28 cellular contexts compared by ENCODE assay signal in the genomic region with DNA sequence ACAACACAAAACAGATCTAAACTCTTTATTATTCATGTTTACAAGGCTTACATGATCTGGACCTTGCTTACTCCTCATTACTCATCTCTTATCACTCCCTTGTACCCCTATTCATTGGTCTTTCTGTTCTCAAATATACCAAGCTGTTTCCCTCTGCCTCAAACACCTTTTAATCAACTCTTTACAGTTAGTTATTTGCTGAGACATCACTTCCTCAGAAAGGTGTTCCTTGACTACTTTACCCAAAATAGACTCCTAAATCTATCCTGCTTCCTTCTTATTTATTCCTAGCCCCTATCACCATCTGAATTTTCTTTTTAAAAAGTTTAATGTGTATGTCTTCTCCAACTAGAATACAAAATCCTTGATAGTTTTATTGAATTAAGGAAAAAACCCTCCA.
"Had no signal": no experiment of that assay in that cellular context is flagged by ENCODE, and none has a peak within 500 bp of the region (broad histone marks: within the 10 kb centered on the region; RNA-seq: fewer than 3 reads in every experiment).

No MANE protein-coding gene starts in this region.

- H3K27me3 ChIP-seq: colonic mucosa, esophagus squamous epithelium, gastrocnemius medialis, heart right ventricle, left lung had no signal

- DNase-seq: colonic mucosa; cortex of kidney; effector CD8-positive, alpha-beta T cell; effector memory CD8-positive, alpha-beta T cell; endodermal cell; erythroblast; esophagus squamous epithelium; foreskin fibroblast; foreskin melanocyte; gastrocnemius medialis; glutamatergic neuron; head of caudate nucleus; heart right ventricle; hippocampal formation; left cardiac atrium; left lung; left ventricle myocardium superior; lower lobe of right lung; mesendoderm; midbrain; naive thymus-derived CD4-positive, alpha-beta T cell had no signal

- H3K4me3 Mint-ChIP-seq: dendritic cell treated with granulocyte-macrophage colony-stimulating factor and Interleukin-4, amounts not matched to agents 40 ng/mL and 50 ng/mL, for 4 days; effector memory CD8-positive, alpha-beta T cell; endodermal cell; memory B cell; naive thymus-derived CD4-positive, alpha-beta T cell had no signal

- H3K27me3 Mint-ChIP-seq: dendritic cell treated with granulocyte-macrophage colony-stimulating factor and Interleukin-4, amounts not matched to agents 40 ng/mL and 50 ng/mL, for 4 days; effector memory CD8-positive, alpha-beta T cell; memory B cell; naive thymus-derived CD4-positive, alpha-beta T cell had no signal

- H3K4me1 Mint-ChIP-seq: naive thymus-derived CD4-positive, alpha-beta T cell had no signal

- H3K27ac Mint-ChIP-seq: dendritic cell treated with granulocyte-macrophage colony-stimulating factor and Interleukin-4, amounts not matched to agents 40 ng/mL and 50 ng/mL, for 4 days; effector memory CD8-positive, alpha-beta T cell; endodermal cell; memory B cell; naive thymus-derived CD4-positive, alpha-beta T cell had no signal

- ATAC-seq: effector memory CD8-positive, alpha-beta T cell; esophagus mucosa; gastrocnemius medialis; heart right ventricle; left cardiac atrium; left lung; left ventricle myocardium superior; lower lobe of right lung; naive thymus-derived CD4-positive, alpha-beta T cell had no signal

- H3K27ac ChIP-seq: colonic mucosa, epithelial cell of prostate, esophagus squamous epithelium, gastrocnemius medialis, heart right ventricle, left lung, lower lobe of right lung had no signal

- H3K36me3 ChIP-seq: colonic mucosa, esophagus squamous epithelium, gastrocnemius medialis, left lung, lower lobe of right lung had no signal

- H3K4me3 ChIP-seq: colonic mucosa, esophagus squamous epithelium, gastrocnemius medialis, heart right ventricle, left lung, lower lobe of right lung had no signal

- FAIRE-seq: endometrium, islet of Langerhans, keratinocyte had no signal

- H3K9me3 Mint-ChIP-seq: effector memory CD8-positive, alpha-beta T cell; memory B cell; naive thymus-derived CD4-positive, alpha-beta T cell had no signal

- H3K9me3 ChIP-seq: colonic mucosa, esophagus squamous epithelium, gastrocnemius medialis, heart right ventricle, left lung, lower lobe of right lung had no signal

- H3K4me1 ChIP-seq: colonic mucosa, gastrocnemius medialis, left lung, lower lobe of right lung had no signal
